In genomic region chr9:133048595-133048994, GRCh38 we compare ENCODE assay signal across 8 cellular contexts. TPM values are rescaled to one million over a fixed set of nuclear protein-coding genes. Genes with fewer than 3 reads are reported as not detected.
DNase-seq lines count a peak whose midpoint lies in the region; ATAC-seq and TF ChIP-seq lines count a peak whose summit lies in the region.

No MANE protein-coding gene starts in this region.

- intact Hi-C loops in thyroid gland (cut with DNase I) = loop anchor here (10.0 kb wide), 1 partner anchor 96 kb away; no protein-coding TSS in a partner anchor

- H3K9me3 ChIP-seq in thyroid gland = no peaks in the 10 kb centered on the region

- H3K4me2 ChIP-seq in KMS-11 = no peak overlapping the region

- H3K27ac ChIP-seq in KMS-11 = no peak overlapping the region
- peak overlapping the region; percentile 22 for H3K27ac ChIP-seq in layer of hippocampus (ENCODE audit: low read depth, low read length)
- no peak overlapping the region for H3K27ac ChIP-seq in thyroid gland

- WGBS in thyroid gland, 2 donors = 66 to 82% methylated on average over 5 of the region's 5 CpGs

- H3K27me3 ChIP-seq in KMS-11 (ENCODE audit: insufficient read depth, low read depth) (no peaks in the 10 kb centered on the region), layer of hippocampus (ENCODE audit: control insufficient read depth, insufficient read depth, low read length) (no peaks in the 10 kb centered on the region), thyroid gland (no peaks in the 10 kb centered on the region)

- no peaks in the 10 kb centered on the region for H3K79me2 ChIP-seq in KMS-11 (ENCODE audit: insufficient read depth, low read depth)

- no peak overlapping the region for H3K27ac Mint-ChIP-seq in activated naive CD8-positive, alpha-beta T cell treated with anti-CD3 and anti-CD28 coated beads, Interleukin-2, amount 50 U/mL, for 24 hours

- no peak overlapping the region for H3K4me3 Mint-ChIP-seq in activated naive CD8-positive, alpha-beta T cell treated with anti-CD3 and anti-CD28 coated beads, Interleukin-2, amount 50 U/mL, for 24 hours

- no peaks in the 10 kb centered on the region for H3K27me3 Mint-ChIP-seq in activated naive CD8-positive, alpha-beta T cell treated with anti-CD3 and anti-CD28 coated beads, Interleukin-2, amount 50 U/mL, for 24 hours

- H3K9me3 Mint-ChIP-seq in activated naive CD8-positive, alpha-beta T cell treated with anti-CD3 and anti-CD28 coated beads, Interleukin-2, amount 50 U/mL, for 24 hours = no peaks in the 10 kb centered on the region

- H3K9ac ChIP-seq in KMS-11 = no peak overlapping the region

- peaks cover 7% of the 10 kb centered on the region for H3K4me1 Mint-ChIP-seq in activated naive CD8-positive, alpha-beta T cell treated with anti-CD3 and anti-CD28 coated beads, Interleukin-2, amount 50 U/mL, for 24 hours

- H3K4me3 ChIP-seq in KMS-11 (IDR thresholded peaks at IDR 0.05; ENCODE audit: insufficient read depth, low read depth, low read length) (no peak overlapping the region), thyroid gland (replicated peaks in 1 of 3) (no peak overlapping the region)

- H3K36me3 Mint-ChIP-seq in activated naive CD8-positive, alpha-beta T cell treated with anti-CD3 and anti-CD28 coated beads, Interleukin-2, amount 50 U/mL, for 24 hours (ENCODE audit: low read depth) = peaks cover 37% of the 10 kb centered on the region

- no peaks in the 10 kb centered on the region for H4K20me1 ChIP-seq in KMS-11 (ENCODE audit: insufficient read depth)

- DNase-seq in DMS53 (lab: John Stamatoyannopoulos, UW) (peak; percentile 83), thyroid gland (no peak), NCI-H146 (lab: John Stamatoyannopoulos, UW) (no peak), NCI-H1048 (lab: John Stamatoyannopoulos, UW) (no peak), GOT3 (lab: John Stamatoyannopoulos, UW) (no peak)
- no peak for DNase-seq in activated naive CD8-positive, alpha-beta T cell treated with anti-CD3 and anti-CD28 coated beads, Interleukin-2, amount 50 U/mL, for 24 hours

- H3K36me3 ChIP-seq in KMS-11 (ENCODE audit: insufficient read depth) (no peaks in the 10 kb centered on the region), thyroid gland (peaks cover 50 to 59% of the 10 kb centered on the region in 2 donors)

- TF ChIP-seq CTCF in KMS-11 (conservative IDR thresholded peaks at IDR 0.05; ENCODE audit: low read depth, low read length) (0 out of 2 replicates have a peak, but pooled peaks have one; percentile 40), thyroid gland (IDR thresholded peaks at IDR 0.05) (peak in 1 of 6 experiments; percentile 6)

- H3K4me1 ChIP-seq in KMS-11 (ENCODE audit: low read depth, poor library complexity, severe bottlenecking) = peaks cover 12% of the 10 kb centered on the region
- H3K4me1 ChIP-seq in thyroid gland = no peaks in the 10 kb centered on the region

- peak; percentile 65 for ATAC-seq in activated naive CD8-positive, alpha-beta T cell treated with anti-CD3 and anti-CD28 coated beads, Interleukin-2, amount 50 U/mL, for 24 hours

- no peak for TF ChIP-seq POLR2A in thyroid gland (IDR thresholded peaks at IDR 0.05)

- no peak overlapping the region for H2AFZ ChIP-seq in KMS-11 (ENCODE audit: low read depth)

RNA-seq across cellular contexts. Expression of gene CEL, which starts 13.2 kb away (rescaled TPM):
- total RNA-seq in thyroid gland = under 1 TPM in 3 of 4 donors, not detected in 1; 0.27 to 0.46 (median 0.33) TPM

RNA-seq across cellular contexts. Expression of gene GTF3C5, which starts 17.8 kb away (rescaled TPM):
- 10 to 100 TPM; 49.3 to 69.0 (median 56.8) TPM for total RNA-seq in thyroid gland
